5 cellular contexts compared by ENCODE assay signal in genomic region chr6:33262490-33262889, GRCh38. TPM values are rescaled to one million over a fixed set of nuclear protein-coding genes. Genes with fewer than 3 reads are reported as not detected.
DNase-seq lines count a peak whose midpoint lies in the region; ATAC-seq, FAIRE-seq and TF ChIP-seq lines count a peak whose summit lies in the region.
"Not testable (repeated sequence)": the region's sequence is repeated elsewhere in the genome, so short reads cannot be mapped to it uniquely, and the experiment has no call there.

No MANE protein-coding gene starts in this region.

- H3K4me1 Mint-ChIP-seq in activated CD8-positive, alpha-beta T cell treated with anti-CD3 and anti-CD28 coated beads, Interleukin-2, amount 10 ng/mL, durations not matched to agents 7 days and 5 days (ENCODE audit: low read depth); activated T-helper 17 cell treated with anti-CD3 and anti-CD28 coated beads, Interleukin-2, amount 50 U/mL, for 72 hours; activated naive CD8-positive, alpha-beta T cell (ENCODE audit: low read depth): not testable (repeated sequence)

- not testable (repeated sequence) for H3K4me1 ChIP-seq in HEK293 (ENCODE audit: control insufficient read depth, insufficient read depth, low read length); K562 (replicated peaks in 1 of 2; ENCODE audit: control insufficient read depth in 2 of 2, insufficient read depth in 2 of 2, low read length in 2 of 2)

- peak overlapping the region; percentile 46 for H3K27ac Mint-ChIP-seq in activated CD8-positive, alpha-beta T cell treated with anti-CD3 and anti-CD28 coated beads, Interleukin-2, amount 10 ng/mL, durations not matched to agents 7 days and 5 days
- H3K27ac Mint-ChIP-seq in activated T-helper 17 cell treated with anti-CD3 and anti-CD28 coated beads, Interleukin-2, amount 50 U/mL, for 72 hours = peak overlapping the region; percentile 50
- H3K27ac Mint-ChIP-seq in activated naive CD8-positive, alpha-beta T cell = peak overlapping the region; percentile 51

- in situ Hi-C loops in K562 (cut with MboI) = not testable (repeated sequence)

- H3K36me3 ChIP-seq in HEK293 (ENCODE audit: control insufficient read depth in 2 of 2, insufficient read depth in 1 of 2, low read length in 2 of 2) (peaks cover 41 to 82% of the 10 kb centered on the region in 2 experiments; a peak in 2 of 3 replicates), K562 (ENCODE audit: control insufficient read depth, insufficient read depth, low read length) (peaks cover 79% of the 10 kb centered on the region)

- not testable (repeated sequence) for H3K4me3 ChIP-seq in HEK293 (ENCODE audit: low read depth, low read length); K562

- H3K4me2 ChIP-seq in K562 (ENCODE audit: insufficient read depth, low read length) = not testable (repeated sequence)

- not testable (repeated sequence) for DNase-seq in activated CD8-positive, alpha-beta T cell treated with anti-CD3 and anti-CD28 coated beads, Interleukin-2, amount 10 ng/mL, durations not matched to agents 7 days and 5 days; K562 (ENCODE audit: extremely low read depth in 1 of 4, low spot score in 3 of 4)

- H3K9ac ChIP-seq in K562 (ENCODE audit: insufficient read depth in 1 of 2, low read depth in 2 of 2, low read length in 2 of 2) = not testable (repeated sequence)

- not testable (repeated sequence) for H3K27ac ChIP-seq in HEK293 (ENCODE audit: extremely low read depth, low read depth, low read length); K562 (ENCODE audit: extremely low read depth, low read depth, low read length)

- H3K36me3 Mint-ChIP-seq in activated CD8-positive, alpha-beta T cell treated with anti-CD3 and anti-CD28 coated beads, Interleukin-2, amount 10 ng/mL, durations not matched to agents 7 days and 5 days (ENCODE audit: low read depth) = peaks cover 60% of the 10 kb centered on the region
- H3K36me3 Mint-ChIP-seq in activated T-helper 17 cell treated with anti-CD3 and anti-CD28 coated beads, Interleukin-2, amount 50 U/mL, for 72 hours (ENCODE audit: low read depth) = peaks cover 96% of the 10 kb centered on the region
- H3K36me3 Mint-ChIP-seq in activated naive CD8-positive, alpha-beta T cell = not testable (repeated sequence)

- CTCF ChIA-PET in HEK293 (lab: Yijun Ruan, JAX) = interaction anchor here (0.6 to 2.3 kb wide), 3 partner anchors 13 to 29 kb away, joined by 3 to 10 read pairs (median 9); partner anchors contain the start of gene B3GALT4
- CTCF ChIA-PET in activated CD8-positive, alpha-beta T cell treated with anti-CD3 and anti-CD28 coated beads, Interleukin-2, amount 10 ng/mL, durations not matched to agents 7 days and 5 days (lab: Charles Lee) = interaction anchor here (1.0 to 3.7 kb wide), 3 partner anchors 10 to 15 kb away, joined by 3 to 17 read pairs (median 3); no protein-coding TSS in a partner anchor
- CTCF ChIA-PET in K562 (lab: Yijun Ruan, JAX; ENCODE audit: low intra/inter-chr PET ratio) = not testable (repeated sequence)

- not testable (repeated sequence) for H3K4me3 Mint-ChIP-seq in activated CD8-positive, alpha-beta T cell treated with anti-CD3 and anti-CD28 coated beads, Interleukin-2, amount 10 ng/mL, durations not matched to agents 7 days and 5 days; activated T-helper 17 cell treated with anti-CD3 and anti-CD28 coated beads, Interleukin-2, amount 50 U/mL, for 72 hours; activated naive CD8-positive, alpha-beta T cell

- not testable (repeated sequence) for H3K27me3 Mint-ChIP-seq in activated CD8-positive, alpha-beta T cell treated with anti-CD3 and anti-CD28 coated beads, Interleukin-2, amount 10 ng/mL, durations not matched to agents 7 days and 5 days (ENCODE audit: low read depth); activated T-helper 17 cell treated with anti-CD3 and anti-CD28 coated beads, Interleukin-2, amount 50 U/mL, for 72 hours; activated naive CD8-positive, alpha-beta T cell

- not testable (repeated sequence) for H3K9me3 Mint-ChIP-seq in activated CD8-positive, alpha-beta T cell treated with anti-CD3 and anti-CD28 coated beads, Interleukin-2, amount 10 ng/mL, durations not matched to agents 7 days and 5 days (ENCODE audit: insufficient read depth); activated T-helper 17 cell treated with anti-CD3 and anti-CD28 coated beads, Interleukin-2, amount 50 U/mL, for 72 hours; activated naive CD8-positive, alpha-beta T cell (ENCODE audit: low read depth)

- not testable (repeated sequence) for H3K27me3 ChIP-seq in K562 (ENCODE audit: control insufficient read depth in 2 of 2, insufficient read depth in 2 of 2, low read length in 2 of 2)

- FAIRE-seq in K562 (lab: Jason Lieb, UNC) = not testable (repeated sequence)

- not testable (repeated sequence) for H4K20me1 ChIP-seq in K562 (replicated peaks; ENCODE audit: control insufficient read depth, insufficient read depth, low read length)

- H3K9me1 ChIP-seq in K562 (ENCODE audit: control insufficient read depth, insufficient read depth, low read length) = not testable (repeated sequence)

- H2AFZ ChIP-seq in K562 (ENCODE audit: low read depth, low read length) = not testable (repeated sequence)

- intact Hi-C loops in K562 (cut with micrococcal nuclease) = not testable (repeated sequence)

- H3K79me2 ChIP-seq in K562 (ENCODE audit: control insufficient read depth, insufficient read depth, low read length) = not testable (repeated sequence)

- H3K9me3 ChIP-seq in HEK293 (ENCODE audit: control insufficient read depth, insufficient read depth, low read depth, low read length); K562 (replicated peaks; ENCODE audit: control insufficient read depth, insufficient read depth, low read depth, low read length): not testable (repeated sequence)

- TF ChIP-seq RAD21 in K562 (CRISPR knock-in tag; conservative IDR thresholded peaks at IDR 0.05 in 1 of 2, IDR thresholded peaks at IDR 0.05 in 1 of 2) = not testable (repeated sequence)

- WGBS in K562 (ENCODE audit: insufficient coverage, low coverage, missing lambda C conversion rate) = 65% methylated on average over 3 of the region's 3 CpGs

- BruUV-seq in K562 (replicated peaks; lab: Mats Ljungman, UMichigan) = not testable (repeated sequence)

- POLR2A ChIA-PET in HEK293 (lab: Yijun Ruan, JAX) (interaction anchor here (0.7 to 3.6 kb wide), 3 partner anchors 9 to 30 kb away, joined by 3 to 18 read pairs (median 12); partner anchors contain the start of genes RPS18 and VPS52), K562 (lab: Yijun Ruan, JAX) (interaction anchor here (0.6 to 5.2 kb wide), 3 partner anchors 9 to 291 kb away, joined by 3 to 35 read pairs (median 30); partner anchors contain the start of genes RPS18 and VPS52)
- POLR2A ChIA-PET in activated CD8-positive, alpha-beta T cell treated with anti-CD3 and anti-CD28 coated beads, Interleukin-2, amount 10 ng/mL, durations not matched to agents 7 days and 5 days (lab: Charles Lee) = interaction anchor here (2.2 kb wide), 1 partner anchor 9 kb away, joined by 10 read pairs; the partner anchor contains the start of genes RPS18 and VPS52

- TF ChIP-seq EP300 in K562 (IDR thresholded peaks at IDR 0.05; ENCODE audit: low read length) = not testable (repeated sequence)

- not testable (repeated sequence) for TF ChIP-seq CTCF in HEK293 (tag by site-specific recombination; IDR thresholded peaks at IDR 0.05); K562 (IDR thresholded peaks at IDR 0.05 in 2 of 3, conservative IDR thresholded peaks at IDR 0.05 in 1 of 3; ENCODE audit: insufficient read depth in 2 of 3, low read depth in 1 of 3, low read length in 3 of 3)

- ATAC-seq in activated CD8-positive, alpha-beta T cell treated with anti-CD3 and anti-CD28 coated beads, Interleukin-2, amount 10 ng/mL, durations not matched to agents 7 days and 5 days; activated T-helper 17 cell treated with anti-CD3 and anti-CD28 coated beads, Interleukin-2, amount 50 U/mL, for 72 hours (replicated peaks); K562: not testable (repeated sequence)

- not testable (repeated sequence) for TF ChIP-seq POLR2A in K562 (conservative IDR thresholded peaks at IDR 0.05)

RNA-seq across cellular contexts. Expression of gene VPS52, which starts 9.2 kb away (rescaled TPM):
- 10 to 100 TPM; 59.3 to 59.5 TPM for total RNA-seq in activated CD8-positive, alpha-beta T cell treated with anti-CD3 and anti-CD28 coated beads, Interleukin-2, amount 10 ng/mL, durations not matched to agents 7 days and 5 days
- 10 to 100 TPM; 42.5 to 43.2 TPM for total RNA-seq in activated T-helper 17 cell treated with anti-CD3 and anti-CD28 coated beads, Interleukin-2, amount 50 U/mL, for 72 hours
- 400 and 717 TPM in 2 replicates for total RNA-seq in K562 (2011; cell fraction: chromatin; rRNA removed; ENCODE audit: low replicate concordance)
- total RNA-seq in K562 (2011; cell fraction: nucleolus; rRNA removed) = 323 and 336 TPM in 2 replicates
- 335 and 348 TPM in 2 replicates for total RNA-seq in K562 (2011; cell fraction: nucleoplasm; rRNA removed)
- total RNA-seq in K562 (2014; rRNA removed) = 40.2 and 41.7 TPM in 2 replicates
- 37.6 and 38.0 TPM in 2 replicates for total RNA-seq in K562 (2014; rRNA removed; fragmentation: Illumina TruSeq; extraction: Trizol)
- 37.0 and 40.9 TPM in 2 replicates for total RNA-seq in K562 (2015; rRNA removed; fragmentation: Illumina TruSeq; extraction: Trizol)
- total RNA-seq in K562 (2021) = 60.2 and 67.1 TPM in 2 replicates
- polyA plus RNA-seq in K562 (2011; rRNA removed) = 103 and 149 TPM in 2 replicates
- polyA plus RNA-seq in K562 (2011; cell fraction: cytosol; rRNA removed) = 129 and 132 TPM in 2 replicates
- polyA plus RNA-seq in K562 (2011; cell fraction: nucleus; rRNA removed) = 844 and 952 TPM in 2 replicates
- 56.6 and 77.5 TPM in 2 replicates for polyA plus RNA-seq in K562 (2012)
- polyA plus RNA-seq in K562 (2014; fragmentation: Illumina TruSeq; extraction: Trizol) = 71.9 and 84.9 TPM in 2 replicates
- polyA plus RNA-seq in K562 (2014; fragmentation: Nextera tagmentation; extraction: Ambion mirVana) = 10 to 100 TPM; 24.4 to 37.6 TPM
- polyA plus RNA-seq in K562 (2014; rRNA removed) = 68.2 and 69.7 TPM in 2 replicates
- polyA minus RNA-seq in K562 (2011; rRNA and poly(A)+ RNA removed) = 149 and 152 TPM in 2 replicates
- polyA minus RNA-seq in K562 (2011; cell fraction: cytosol; rRNA and poly(A)+ RNA removed) = 43.4 and 43.6 TPM in 2 replicates
- 174 and 254 TPM in 2 replicates for polyA minus RNA-seq in K562 (2011; cell fraction: nucleus; rRNA and poly(A)+ RNA removed)

RNA-seq across cellular contexts. Expression of gene RPS18, which starts 9.4 kb away (rescaled TPM):
- 1,000 to 10,000 TPM; 2,792 to 2,813 TPM for total RNA-seq in activated CD8-positive, alpha-beta T cell treated with anti-CD3 and anti-CD28 coated beads, Interleukin-2, amount 10 ng/mL, durations not matched to agents 7 days and 5 days
- 1,000 to 10,000 TPM; 3,349 to 4,633 TPM for total RNA-seq in activated T-helper 17 cell treated with anti-CD3 and anti-CD28 coated beads, Interleukin-2, amount 50 U/mL, for 72 hours
- total RNA-seq in K562 (2011; cell fraction: chromatin; rRNA removed; ENCODE audit: low replicate concordance) = 573 and 845 TPM in 2 replicates
- total RNA-seq in K562 (2011; cell fraction: nucleolus; rRNA removed) = 1,781 and 2,022 TPM in 2 replicates
- 2,244 and 4,596 TPM in 2 replicates for total RNA-seq in K562 (2011; cell fraction: nucleoplasm; rRNA removed)
- total RNA-seq in K562 (2014; rRNA removed) (7,421 and 7,756 TPM in 2 replicates), K562 (2014; rRNA removed; fragmentation: Illumina TruSeq; extraction: Trizol) (8,131 and 8,358 TPM in 2 replicates), K562 (2015; rRNA removed; fragmentation: Illumina TruSeq; extraction: Trizol) (6,830 and 6,840 TPM in 2 replicates), K562 (2021) (5,023 and 5,547 TPM in 2 replicates)
- polyA plus RNA-seq in K562 (2011; rRNA removed) (10,924 and 13,776 TPM in 2 replicates), K562 (2014; fragmentation: Illumina TruSeq; extraction: Trizol) (6,410 and 6,519 TPM in 2 replicates), K562 (2014; fragmentation: Nextera tagmentation; extraction: Ambion mirVana) (over 10,000 TPM; 14,899 to 17,516 TPM), K562 (2014; rRNA removed) (10,223 and 10,563 TPM in 2 replicates)
- polyA plus RNA-seq in K562 (2011; cell fraction: cytosol; rRNA removed) = 9,974 and 14,279 TPM in 2 replicates
- 3,080 and 5,551 TPM in 2 replicates for polyA plus RNA-seq in K562 (2011; cell fraction: nucleus; rRNA removed)
- polyA plus RNA-seq in K562 (2012) = 10,450 and 11,249 TPM in 2 replicates
- polyA minus RNA-seq in K562 (2011; rRNA and poly(A)+ RNA removed) = 5,821 and 6,481 TPM in 2 replicates
- polyA minus RNA-seq in K562 (2011; cell fraction: cytosol; rRNA and poly(A)+ RNA removed) = 1,459 and 1,756 TPM in 2 replicates
- 337 and 777 TPM in 2 replicates for polyA minus RNA-seq in K562 (2011; cell fraction: nucleus; rRNA and poly(A)+ RNA removed)

RNA-seq across cellular contexts. Expression of gene B3GALT4, which starts 14.4 kb away (rescaled TPM):
- total RNA-seq in activated CD8-positive, alpha-beta T cell treated with anti-CD3 and anti-CD28 coated beads, Interleukin-2, amount 10 ng/mL, durations not matched to agents 7 days and 5 days = 10 to 100 TPM; 12.2 to 12.8 TPM
- 1 to 10 TPM; 4.0 to 5.8 TPM for total RNA-seq in activated T-helper 17 cell treated with anti-CD3 and anti-CD28 coated beads, Interleukin-2, amount 50 U/mL, for 72 hours
- total RNA-seq in K562 (2011; cell fraction: chromatin; rRNA removed; ENCODE audit: low replicate concordance) = 1.4 and 7.8 TPM in 2 replicates
- total RNA-seq in K562 (2011; cell fraction: nucleolus; rRNA removed) = 9.2 and 10.9 TPM in 2 replicates
- 3.7 and 4.7 TPM in 2 replicates for total RNA-seq in K562 (2011; cell fraction: nucleoplasm; rRNA removed)
- total RNA-seq in K562 (2014; rRNA removed) = 1.3 and 2.6 TPM in 2 replicates
- total RNA-seq in K562 (2014; rRNA removed; fragmentation: Illumina TruSeq; extraction: Trizol) = 0.35 and 0.36 TPM in 2 replicates
- total RNA-seq in K562 (2015; rRNA removed; fragmentation: Illumina TruSeq; extraction: Trizol) = 0.94 and 1.2 TPM in 2 replicates
- 1.2 and 1.8 TPM in 2 replicates for total RNA-seq in K562 (2021)
- 0.42 and 0.61 TPM in 2 replicates for polyA plus RNA-seq in K562 (2011; rRNA removed)
- polyA plus RNA-seq in K562 (2011; cell fraction: cytosol; rRNA removed) = 0.34 and 1.3 TPM in 2 replicates
- polyA plus RNA-seq in K562 (2011; cell fraction: nucleus; rRNA removed) = 0.83 and 1.4 TPM in 2 replicates
- 1.2 and 2.5 TPM in 2 replicates for polyA plus RNA-seq in K562 (2012)
- polyA plus RNA-seq in K562 (2014; fragmentation: Illumina TruSeq; extraction: Trizol) = 0.33 and 0.60 TPM in 2 replicates
- polyA plus RNA-seq in K562 (2014; fragmentation: Nextera tagmentation; extraction: Ambion mirVana) = under 1 TPM in 1 of 2 experiments, not detected in 1; 0.11 TPM
- polyA plus RNA-seq in K562 (2014; rRNA removed) = 0.65 and 0.98 TPM in 2 replicates
- polyA minus RNA-seq in K562 (2011; rRNA and poly(A)+ RNA removed) = 0.60 and 0.74 TPM in 2 replicates
- polyA minus RNA-seq in K562 (2011; cell fraction: cytosol; rRNA and poly(A)+ RNA removed) = 0.67 and 1.6 TPM in 2 replicates
- 8.3 and 8.6 TPM in 2 replicates for polyA minus RNA-seq in K562 (2011; cell fraction: nucleus; rRNA and poly(A)+ RNA removed)

RNA-seq across cellular contexts. Expression of gene WDR46, which starts 26.5 kb away (rescaled TPM):
- total RNA-seq in activated CD8-positive, alpha-beta T cell treated with anti-CD3 and anti-CD28 coated beads, Interleukin-2, amount 10 ng/mL, durations not matched to agents 7 days and 5 days = 10 to 100 TPM; 66.7 to 68.9 TPM
- total RNA-seq in activated T-helper 17 cell treated with anti-CD3 and anti-CD28 coated beads, Interleukin-2, amount 50 U/mL, for 72 hours = 10 to 100 TPM; 51.2 to 98.7 TPM
- 140 and 282 TPM in 2 replicates for total RNA-seq in K562 (2011; cell fraction: chromatin; rRNA removed; ENCODE audit: low replicate concordance)
- total RNA-seq in K562 (2011; cell fraction: nucleolus; rRNA removed) = 158 and 186 TPM in 2 replicates
- total RNA-seq in K562 (2011; cell fraction: nucleoplasm; rRNA removed) = 84.4 and 113 TPM in 2 replicates
- total RNA-seq in K562 (2014; rRNA removed) (139 and 160 TPM in 2 replicates), K562 (2014; rRNA removed; fragmentation: Illumina TruSeq; extraction: Trizol) (69.9 and 87.1 TPM in 2 replicates), K562 (2015; rRNA removed; fragmentation: Illumina TruSeq; extraction: Trizol) (146 TPM in 2 replicates), K562 (2021) (108 and 117 TPM in 2 replicates)
- polyA plus RNA-seq in K562 (2011; rRNA removed) (51.8 and 80.5 TPM in 2 replicates), K562 (2014; fragmentation: Illumina TruSeq; extraction: Trizol) (83.4 and 93.1 TPM in 2 replicates), K562 (2014; fragmentation: Nextera tagmentation; extraction: Ambion mirVana) (10 to 100 TPM in 1 of 2 experiments, 1 to 10 TPM in 1; 8.9 to 27.6 TPM), K562 (2014; rRNA removed) (89.3 and 113 TPM in 2 replicates)
- 64.4 and 91.4 TPM in 2 replicates for polyA plus RNA-seq in K562 (2011; cell fraction: cytosol; rRNA removed)
- polyA plus RNA-seq in K562 (2011; cell fraction: nucleus; rRNA removed) = 147 and 197 TPM in 2 replicates
- 79.7 and 86.5 TPM in 2 replicates for polyA plus RNA-seq in K562 (2012)
- polyA minus RNA-seq in K562 (2011; rRNA and poly(A)+ RNA removed) = 75.9 and 79.2 TPM in 2 replicates
- polyA minus RNA-seq in K562 (2011; cell fraction: cytosol; rRNA and poly(A)+ RNA removed) = 80.6 and 85.6 TPM in 2 replicates
- polyA minus RNA-seq in K562 (2011; cell fraction: nucleus; rRNA and poly(A)+ RNA removed) = 74.7 and 86.1 TPM in 2 replicates

RNA-seq across cellular contexts. Expression of gene PFDN6, which starts 26.9 kb away (rescaled TPM):
- total RNA-seq in activated CD8-positive, alpha-beta T cell treated with anti-CD3 and anti-CD28 coated beads, Interleukin-2, amount 10 ng/mL, durations not matched to agents 7 days and 5 days = 10 to 100 TPM; 72.0 to 78.4 TPM
- 10 to 100 TPM; 57.9 to 81.2 TPM for total RNA-seq in activated T-helper 17 cell treated with anti-CD3 and anti-CD28 coated beads, Interleukin-2, amount 50 U/mL, for 72 hours
- 67.5 and 110 TPM in 2 replicates for total RNA-seq in K562 (2011; cell fraction: chromatin; rRNA removed; ENCODE audit: low replicate concordance)
- 84.5 and 92.7 TPM in 2 replicates for total RNA-seq in K562 (2011; cell fraction: nucleolus; rRNA removed)
- total RNA-seq in K562 (2011; cell fraction: nucleoplasm; rRNA removed) = 89.2 and 96.6 TPM in 2 replicates
- total RNA-seq in K562 (2014; rRNA removed) (292 and 358 TPM in 2 replicates), K562 (2014; rRNA removed; fragmentation: Illumina TruSeq; extraction: Trizol) (216 and 230 TPM in 2 replicates), K562 (2015; rRNA removed; fragmentation: Illumina TruSeq; extraction: Trizol) (236 and 241 TPM in 2 replicates), K562 (2021) (150 and 172 TPM in 2 replicates)
- polyA plus RNA-seq in K562 (2011; rRNA removed) (125 and 200 TPM in 2 replicates), K562 (2014; fragmentation: Illumina TruSeq; extraction: Trizol) (301 and 322 TPM in 2 replicates), K562 (2014; fragmentation: Nextera tagmentation; extraction: Ambion mirVana) (1 to 10 TPM; 6.8 to 8.7 TPM), K562 (2014; rRNA removed) (472 and 475 TPM in 2 replicates)
- polyA plus RNA-seq in K562 (2011; cell fraction: cytosol; rRNA removed) = 76.6 and 97.7 TPM in 2 replicates
- 182 and 189 TPM in 2 replicates for polyA plus RNA-seq in K562 (2011; cell fraction: nucleus; rRNA removed)
- polyA plus RNA-seq in K562 (2012) = 199 and 305 TPM in 2 replicates
- 62.1 and 76.4 TPM in 2 replicates for polyA minus RNA-seq in K562 (2011; rRNA and poly(A)+ RNA removed)
- 33.4 and 35.0 TPM in 2 replicates for polyA minus RNA-seq in K562 (2011; cell fraction: cytosol; rRNA and poly(A)+ RNA removed)
- 42.8 and 58.6 TPM in 2 replicates for polyA minus RNA-seq in K562 (2011; cell fraction: nucleus; rRNA and poly(A)+ RNA removed)
